Comparison of ENCODE assay signal across 24 cellular contexts in genomic region chr19:389246-389934, GRCh38. TPM values are rescaled to one million over a fixed set of nuclear protein-coding genes. Genes with fewer than 3 reads are reported as not detected.
DNase-seq lines count a peak whose midpoint lies in the region; ATAC-seq, FAIRE-seq and TF ChIP-seq lines count a peak whose summit lies in the region.
"Had no signal": no experiment of that assay in that cellular context is flagged by ENCODE, and none has a peak within 500 bp of the region (broad histone marks: within the 10 kb centered on the region; RNA-seq: fewer than 3 reads in every experiment).

No MANE protein-coding gene starts in this region.

- peaks cover 24 to 40% (median 34%) of the 10 kb centered on the region in 3 donors for H3K27me3 Mint-ChIP-seq in CD14-positive monocyte (ENCODE audit: low read depth in 3 of 3)

- H3K9me2 ChIP-seq in PC-9 (ENCODE audit: insufficient read depth): no peaks in the 10 kb centered on the region

- TF ChIP-seq POLR2A in GM12891 (IDR thresholded peaks at IDR 0.05; ENCODE audit: low read depth, low read length): no peak

- H3K4me1 ChIP-seq in PC-9 (replicated peaks; ENCODE audit: insufficient read depth): no peaks in the 10 kb centered on the region
- H3K4me1 ChIP-seq: heart right ventricle had no signal

- BruUV-seq in PC-9 (replicated peaks; lab: Mats Ljungman, UMichigan): no TSS peak

- CTCF ChIA-PET in PC-9 (lab: Charles Lee): no interaction called here

- POLR2A ChIA-PET in PC-9 (lab: Charles Lee; ENCODE audit: unreplicated experiment): no interaction called here

- H3K36me3 ChIP-seq in PC-9 (ENCODE audit: low read depth): no peaks in the 10 kb centered on the region
- H3K36me3 ChIP-seq: cardiac muscle cell, heart right ventricle, WERI-Rb-1 had no signal

- H3K27ac ChIP-seq in PC-9: no peak overlapping the region
- H3K27ac ChIP-seq: cardiac muscle cell, heart right ventricle, WERI-Rb-1 had no signal

- H3K4me2 ChIP-seq in PC-9: no peak overlapping the region

- no peak for TF ChIP-seq CTCF in CD14-positive monocyte (IDR thresholded peaks at IDR 0.05)
- no peak for TF ChIP-seq CTCF in omental fat pad (IDR thresholded peaks at IDR 0.05)
- no peak for TF ChIP-seq CTCF in PC-9 (conservative IDR thresholded peaks at IDR 0.05)

- H4K20me1 ChIP-seq in PC-9 (ENCODE audit: insufficient read depth): no peaks in the 10 kb centered on the region

- no peaks in the 10 kb centered on the region for H3K9me3 ChIP-seq in PC-9 (ENCODE audit: insufficient read depth, low read depth)

- no peak for FAIRE-seq in GM12891 (lab: Jason Lieb, UNC)
- FAIRE-seq: small intestine had no signal

- H3K79me2 ChIP-seq in PC-9 (ENCODE audit: low read depth): no peaks in the 10 kb centered on the region

- peaks cover 5% of the 10 kb centered on the region; the same call in 1 of the 2 replicates for H3F3A ChIP-seq in PC-9 (ENCODE audit: insufficient read depth, low read depth)

- DNase-seq in CD14-positive monocyte (ENCODE audit: low spot score): peak; percentile 38
- DNase-seq in GM12891 (ENCODE audit: insufficient read length, low spot score): no peak
- peak; percentile 12 for DNase-seq in omental fat pad (ENCODE audit: low spot score)
- no peak for DNase-seq in PC-9
- no peak for DNase-seq in cortex of kidney (lab: John Stamatoyannopoulos, UW)
- no peak for DNase-seq in NCI-H128 (lab: John Stamatoyannopoulos, UW; ENCODE audit: unreplicated experiment)
- DNase-seq: activated CD4-positive, alpha-beta T cell treated with anti-CD3 and anti-CD28 coated beads, Interleukin-2, amount 10 ng/mL, durations not matched to agents 7 days and 5 days; activated naive CD8-positive, alpha-beta T cell treated with anti-CD3 and anti-CD28 coated beads for 36 hours; CD4-positive, CD25-positive, alpha-beta regulatory T cell; foreskin melanocyte; NCI-H1694 treated with DMSO at 0.1 percent for 48 hours; NCI-H2171 treated with DMSO at 0.1 percent for 48 hours; PC-3; SHP77 treated with DMSO at 0.1 percent for 48 hours; small intestine; stimulated activated CD4-positive, alpha-beta T cell treated with anti-CD3 and anti-CD28 coated beads, Interleukin-2, amount 100 ng/mL, for 24 hours; T-helper 9 cell; trophoblast cell; WERI-Rb-1 had no signal

- peaks cover 10 to 22% (median 14%) of the 10 kb centered on the region in 7 donors for H3K9me3 Mint-ChIP-seq in CD14-positive monocyte

- no peak overlapping the region for H3K4me3 ChIP-seq in PC-9
- H3K4me3 ChIP-seq: cardiac muscle cell, heart right ventricle had no signal

- peaks cover 28% of the 10 kb centered on the region for H3K27me3 ChIP-seq in PC-9 (ENCODE audit: insufficient read depth, low read depth)
- H3K27me3 ChIP-seq: cardiac muscle cell had no signal

- intact Hi-C loops in CD14-positive monocyte (cut with micrococcal nuclease): no loop called here
- intact Hi-C loops in PC-9 (cut with micrococcal nuclease; ENCODE audit: unreplicated experiment): no loop called here

- H3K36me3 Mint-ChIP-seq in CD14-positive monocyte: peaks cover 0 to 3% of the 10 kb centered on the region in 2 donors
- H3K36me3 Mint-ChIP-seq: CD4-positive, CD25-positive, alpha-beta regulatory T cell had no signal

- no peak overlapping the region for H3K4me3 Mint-ChIP-seq in CD14-positive monocyte
- H3K4me3 Mint-ChIP-seq: activated CD4-positive, alpha-beta T cell treated with anti-CD3 and anti-CD28 coated beads, Interleukin-2, amount 10 ng/mL, durations not matched to agents 7 days and 5 days; activated naive CD8-positive, alpha-beta T cell treated with anti-CD3 and anti-CD28 coated beads for 36 hours; CD4-positive, CD25-positive, alpha-beta regulatory T cell had no signal

- H3K27ac Mint-ChIP-seq in CD14-positive monocyte: no peak overlapping the region
- H3K27ac Mint-ChIP-seq: activated CD4-positive, alpha-beta T cell treated with anti-CD3 and anti-CD28 coated beads, Interleukin-2, amount 10 ng/mL, durations not matched to agents 7 days and 5 days; activated naive CD8-positive, alpha-beta T cell treated with anti-CD3 and anti-CD28 coated beads for 36 hours; CD4-positive, CD25-positive, alpha-beta regulatory T cell had no signal

- ATAC-seq in esophagus mucosa: peak; percentile 18
- ATAC-seq in omental fat pad (ENCODE audit: low FRiP score): no peak
- ATAC-seq: left colon, PC-3 had no signal

- H2AFZ ChIP-seq in PC-9: no peak overlapping the region

- H3K4me1 Mint-ChIP-seq in CD14-positive monocyte: peaks cover 7% of the 10 kb centered on the region

TF ChIP-seq in GM12891, 5 proteins besides CTCF, POLR2A, EP300 and RAD21:
- TF ChIP-seq PAX5 (IDR thresholded peaks at IDR 0.05; ENCODE audit: insufficient read depth, low read length, severe bottlenecking): no peak
- TF ChIP-seq TAF1 (IDR thresholded peaks at IDR 0.05; ENCODE audit: low read depth, low read length): no peak
- TF ChIP-seq POU2F2 (IDR thresholded peaks at IDR 0.05; ENCODE audit: low read depth, low read length): 0 out of 2 replicates have a peak, but pooled peaks have one; percentile 17

RNA-seq across cellular contexts. Expression of gene C2CD4C, which starts 19.6 kb away (rescaled TPM):
- polyA plus RNA-seq in CD14-positive monocyte: not detected
- polyA plus RNA-seq in GM12891 (2012; ENCODE audit: low read depth, missing spikeins): not detected
- 0.16 TPM for total RNA-seq in esophagus mucosa
- total RNA-seq in omental fat pad: 1 to 10 TPM in 3 of 4 donors, under 1 TPM in 1; 0.19 to 9.6 (median 1.8) TPM
- 1.2 and 2.1 TPM in 2 replicates for total RNA-seq in PC-9 (2021)
- total RNA-seq: activated CD4-positive, alpha-beta T cell treated with anti-CD3 and anti-CD28 coated beads, Interleukin-2, amount 10 ng/mL, durations not matched to agents 7 days and 5 days; CD4-positive, CD25-positive, alpha-beta regulatory T cell had no signal
- polyA plus RNA-seq: aorta; CD4-positive, CD25-positive, alpha-beta regulatory T cell had no signal

RNA-seq across cellular contexts. Expression of gene MIER2, which starts 44.8 kb away (rescaled TPM):
- polyA plus RNA-seq in CD14-positive monocyte: 1 to 10 TPM; 3.6 to 6.9 TPM
- 18.6 TPM for polyA plus RNA-seq in GM12891 (2012; ENCODE audit: low read depth, missing spikeins)
- total RNA-seq in esophagus mucosa (14.8 TPM), omental fat pad (10 to 100 TPM in 3 of 4 donors, 1 to 10 TPM in 1; 8.6 to 25.7 (median 16.6) TPM), PC-9 (2021) (23.3 and 25.2 TPM in 2 replicates)
- total RNA-seq: PC-3 had no signal

Comparison
In these comparisons a context has a peak if more than half of its experiments do, and no peak if none do; other contexts are left out.
1. DNase-seq: peak in CD14-positive monocyte (single experiment) and omental fat pad (single experiment); none in GM12891 (single experiment), PC-9 (0 of 2), cortex of kidney (single experiment) and NCI-H128 (single experiment).